8 cellular contexts compared by ENCODE assay signal in genomic region chr2:54599914-54600313, GRCh38.
A peak's percentile ranks its signal among the peaks of the same experiment; 100 is the strongest.
DNase-seq lines count a peak whose midpoint lies in the region; ATAC-seq and TF ChIP-seq lines count a peak whose summit lies in the region.

No MANE protein-coding gene starts in this region.

- WGBS in psoas muscle, 3 donors = 10 to 26% (median 14%) methylated on average over 4 of the region's 4 CpGs

- DNase-seq in CD8-positive, alpha-beta memory T cell = peak in 2 of 5 donors; percentile 24 to 45
- DNase-seq in T-helper 17 cell (no peak), foreskin keratinocyte (peak; percentile 85 to 92), psoas muscle (peak; percentile 54 to 71), CD14-positive monocyte (ENCODE audit: low spot score) (no peak), NCI-H2107 treated with DMSO at 0.1 percent for 48 hours (lab: John Stamatoyannopoulos, UW; ENCODE audit: unreplicated experiment) (no peak), NCI-H524 (lab: John Stamatoyannopoulos, UW) (no peak)

- H3K27ac Mint-ChIP-seq in CD8-positive, alpha-beta memory T cell = peak overlapping the region in 4 of 8 donors; percentile 68 to 85 (median 84)
- H3K27ac Mint-ChIP-seq in T-helper 17 cell = peak overlapping the region; percentile 63
- H3K27ac Mint-ChIP-seq in CD14-positive monocyte = no peak overlapping the region

- no peaks in the 10 kb centered on the region for H3K9me3 ChIP-seq in CD8-positive, alpha-beta memory T cell (ENCODE audit: low read length)
- no peaks in the 10 kb centered on the region for H3K9me3 ChIP-seq in T-helper 17 cell (ENCODE audit: control insufficient read depth, low read length, poor library complexity, severe bottlenecking)
- no peaks in the 10 kb centered on the region for H3K9me3 ChIP-seq in psoas muscle

- no peak for ATAC-seq in T-helper 17 cell
- ATAC-seq in foreskin keratinocyte = peak; percentile 90
- ATAC-seq in psoas muscle = peak; percentile 39 to 70 (median 62)
- no peak for ATAC-seq in HG03025 (IDR thresholded peaks at IDR 0.05; ENCODE audit: low FRiP score, unreplicated experiment)

- POLR2A ChIA-PET in CD8-positive, alpha-beta memory T cell (lab: Charles Lee) = no interaction called here

- no peaks in the 10 kb centered on the region for H3K27me3 Mint-ChIP-seq in CD8-positive, alpha-beta memory T cell
- no peaks in the 10 kb centered on the region for H3K27me3 Mint-ChIP-seq in T-helper 17 cell
- peaks cover 0 to 2% (median 2%) of the 10 kb centered on the region in 3 donors for H3K27me3 Mint-ChIP-seq in CD14-positive monocyte (ENCODE audit: low read depth in 3 of 3)

- peak overlapping the region in 1 of 7 donors; percentile 6 for H3K4me3 Mint-ChIP-seq in CD8-positive, alpha-beta memory T cell
- peak overlapping the region; percentile 22 for H3K4me3 Mint-ChIP-seq in T-helper 17 cell
- H3K4me3 Mint-ChIP-seq in CD14-positive monocyte = no peak overlapping the region

- H3K27me3 ChIP-seq in CD8-positive, alpha-beta memory T cell (ENCODE audit: insufficient read depth, low read length, poor library complexity, severe bottlenecking) = no peaks in the 10 kb centered on the region
- H3K27me3 ChIP-seq in foreskin keratinocyte (no peaks in the 10 kb centered on the region), psoas muscle (ENCODE audit: insufficient read depth in 3 of 3, low read length in 2 of 3) (no peaks in the 10 kb centered on the region)

- TF ChIP-seq CTCF in foreskin keratinocyte (conservative IDR thresholded peaks at IDR 0.05) (no peak), psoas muscle (IDR thresholded peaks at IDR 0.05) (no peak), CD14-positive monocyte (IDR thresholded peaks at IDR 0.05) (no peak)

- no peak overlapping the region for H3K4me3 ChIP-seq in CD8-positive, alpha-beta memory T cell (ENCODE audit: low read length)
- H3K4me3 ChIP-seq in psoas muscle = no peak overlapping the region

- peak overlapping the region; percentile 3 for H3K27ac ChIP-seq in CD8-positive, alpha-beta memory T cell (ENCODE audit: low read depth, low read length)
- peak overlapping the region; percentile 83 for H3K27ac ChIP-seq in foreskin keratinocyte
- peak overlapping the region; percentile 58 for H3K27ac ChIP-seq in psoas muscle

- no peaks in the 10 kb centered on the region for H3K9me3 Mint-ChIP-seq in CD8-positive, alpha-beta memory T cell
- H3K9me3 Mint-ChIP-seq in CD14-positive monocyte = no peaks in the 10 kb centered on the region

- peaks cover 7 to 50% (median 7%) of the 10 kb centered on the region in 3 donors for H3K36me3 Mint-ChIP-seq in CD8-positive, alpha-beta memory T cell
- H3K36me3 Mint-ChIP-seq in T-helper 17 cell (ENCODE audit: low read depth) (peaks cover 3% of the 10 kb centered on the region), CD14-positive monocyte (peaks cover 21 to 25% of the 10 kb centered on the region in 2 donors)

- peaks cover 100% of the 10 kb centered on the region for H3K4me1 ChIP-seq in CD8-positive, alpha-beta memory T cell (ENCODE audit: insufficient read depth, low read length)
- H3K4me1 ChIP-seq in foreskin keratinocyte (peaks cover 13% of the 10 kb centered on the region), psoas muscle (peaks cover 98% of the 10 kb centered on the region)

- peaks cover 93 to 100% (median 99%) of the 10 kb centered on the region in 3 donors for H3K4me1 Mint-ChIP-seq in CD8-positive, alpha-beta memory T cell
- peaks cover 62% of the 10 kb centered on the region for H3K4me1 Mint-ChIP-seq in T-helper 17 cell
- peaks cover 53% of the 10 kb centered on the region for H3K4me1 Mint-ChIP-seq in CD14-positive monocyte

- CTCF ChIA-PET in CD8-positive, alpha-beta memory T cell (lab: Charles Lee) = interaction anchor here (0.7 to 1.1 kb wide), 2 partner anchors 18 to 23 kb away, joined by 3 read pairs; no protein-coding TSS in a partner anchor

- no peaks in the 10 kb centered on the region for H3K36me3 ChIP-seq in CD8-positive, alpha-beta memory T cell (ENCODE audit: insufficient read depth, low read length)
- H3K36me3 ChIP-seq in psoas muscle (ENCODE audit: insufficient read depth in 1 of 2, low read depth in 1 of 2) = peaks cover 0 to 7% of the 10 kb centered on the region in 2 donors

- intact Hi-C loops in psoas muscle (cut with DNase I) = loop anchor here in 1 of 2 donors (5.0 kb wide), 1 partner anchor 78 kb away; no protein-coding TSS in a partner anchor
- intact Hi-C loops in CD14-positive monocyte (cut with micrococcal nuclease) = no loop called here

Comparison
In these comparisons a context has a peak if more than half of its experiments do, and no peak if none do; other contexts are left out.
1. DNase-seq: peak in foreskin keratinocyte (2 of 2) and psoas muscle (2 of 2); none in T-helper 17 cell (0 of 3), CD14-positive monocyte (single experiment), NCI-H2107 treated with DMSO at 0.1 percent for 48 hours (single experiment) and NCI-H524 (0 of 2).
2. H3K27ac ChIP-seq: peak in every context shown above with its lines; median percentile 83 in foreskin keratinocyte; 58 in psoas muscle; 3 in CD8-positive, alpha-beta memory T cell.
3. ATAC-seq: peak in foreskin keratinocyte (single experiment) and psoas muscle (4 of 4); none in T-helper 17 cell (single experiment) and HG03025 (single experiment).